Comparison of ENCODE assay signal across 1 cellular context in genomic region chr2:39228413-39229209, GRCh38.
A peak's percentile ranks its signal among the peaks of the same experiment; 100 is the strongest.
TF ChIP-seq lines count a peak whose summit lies in the region.

No MANE protein-coding gene starts in this region.

TF ChIP-seq in H1, 55 proteins besides CTCF, POLR2A, EP300 and RAD21 (continued from another document):
- peak; percentile 17 for TF ChIP-seq CHD7 (IDR thresholded peaks at IDR 0.05; ENCODE audit: insufficient replicate concordance, low read length)
- no peak for TF ChIP-seq ATF3 (IDR thresholded peaks at IDR 0.05; ENCODE audit: insufficient read depth, low read depth, low read length)
